8 cellular contexts compared by ENCODE assay signal in genomic region chr12:122825773-122826724, GRCh38. TPM values are rescaled to one million over a fixed set of nuclear protein-coding genes. Genes with fewer than 3 reads are reported as not detected.
DNase-seq lines count a peak whose midpoint lies in the region; ATAC-seq, FAIRE-seq and TF ChIP-seq lines count a peak whose summit lies in the region.

No MANE protein-coding gene starts in this region.

- no peak overlapping the region for H3K27ac Mint-ChIP-seq in activated T-cell treated with anti-CD3 and anti-CD28 coated beads, Interleukin-2, amount 50 U/mL, for 72 hours
- H3K27ac Mint-ChIP-seq in activated T-helper 17 cell treated with anti-CD3 and anti-CD28 coated beads, Interleukin-2, amount 50 U/mL, for 72 hours: no peak overlapping the region
- peak overlapping the region; percentile 46 for H3K27ac Mint-ChIP-seq in type B pancreatic cell

- TF ChIP-seq CTCF in HepG2 (CRISPR knock-in tag; IDR thresholded peaks at IDR 0.05) (no peak), type B pancreatic cell (conservative IDR thresholded peaks at IDR 0.05) (no peak)

- no peak for TF ChIP-seq RAD21 in HepG2 (CRISPR knock-in tag; IDR thresholded peaks at IDR 0.05)

- H3K4me3 Mint-ChIP-seq in activated T-cell treated with anti-CD3 and anti-CD28 coated beads, Interleukin-2, amount 50 U/mL, for 72 hours: peak overlapping the region; percentile 52 to 53
- H3K4me3 Mint-ChIP-seq in activated T-helper 17 cell treated with anti-CD3 and anti-CD28 coated beads, Interleukin-2, amount 50 U/mL, for 72 hours: peak overlapping the region; percentile 30
- peak overlapping the region; percentile 80 for H3K4me3 Mint-ChIP-seq in type B pancreatic cell

- no peak for TF ChIP-seq POLR2A in HepG2 (IDR thresholded peaks at IDR 0.05; ENCODE audit: insufficient read depth in 1 of 2, low read depth in 2 of 2, low read length in 2 of 2)

- no peak overlapping the region for H2AFZ ChIP-seq in HepG2 (ENCODE audit: low read length)

- H3K27me3 Mint-ChIP-seq in activated T-cell treated with anti-CD3 and anti-CD28 coated beads, Interleukin-2, amount 50 U/mL, for 72 hours (ENCODE audit: low read depth): no peaks in the 10 kb centered on the region
- no peaks in the 10 kb centered on the region for H3K27me3 Mint-ChIP-seq in activated T-helper 17 cell treated with anti-CD3 and anti-CD28 coated beads, Interleukin-2, amount 50 U/mL, for 72 hours
- no peaks in the 10 kb centered on the region for H3K27me3 Mint-ChIP-seq in type B pancreatic cell

- CTCF ChIA-PET in HepG2 (lab: Yijun Ruan, JAX; ENCODE audit: low intra/inter-chr PET ratio, low total read pairs): no interaction called here

- H3K79me2 ChIP-seq in HepG2 (ENCODE audit: insufficient read depth, low read length): no peaks in the 10 kb centered on the region

- peak overlapping the region; percentile 64 for H3K4me2 ChIP-seq in HepG2 (ENCODE audit: low read depth, low read length)

- H3K4me1 Mint-ChIP-seq in activated T-cell treated with anti-CD3 and anti-CD28 coated beads, Interleukin-2, amount 50 U/mL, for 72 hours (ENCODE audit: low read depth): no peaks in the 10 kb centered on the region
- H3K4me1 Mint-ChIP-seq in activated T-helper 17 cell treated with anti-CD3 and anti-CD28 coated beads, Interleukin-2, amount 50 U/mL, for 72 hours: peaks cover 5% of the 10 kb centered on the region
- peaks cover 13% of the 10 kb centered on the region for H3K4me1 Mint-ChIP-seq in type B pancreatic cell (ENCODE audit: unreplicated experiment)

- H3K9ac ChIP-seq in HepG2 (ENCODE audit: insufficient read depth, low read depth, low read length): peak overlapping the region; percentile 19; the same call in 1 of the 2 replicates

- H3K27ac ChIP-seq in HepG2 (ENCODE audit: extremely low read length, insufficient read depth, low read length): no peak overlapping the region

- no peaks in the 10 kb centered on the region for H3K9me3 Mint-ChIP-seq in activated T-cell treated with anti-CD3 and anti-CD28 coated beads, Interleukin-2, amount 50 U/mL, for 72 hours
- H3K9me3 Mint-ChIP-seq in activated T-helper 17 cell treated with anti-CD3 and anti-CD28 coated beads, Interleukin-2, amount 50 U/mL, for 72 hours: no peaks in the 10 kb centered on the region
- no peaks in the 10 kb centered on the region for H3K9me3 Mint-ChIP-seq in type B pancreatic cell

- peaks cover 0 to 4% of the 10 kb centered on the region in 2 experiments; a peak in 1 of 5 replicates for H3K27me3 ChIP-seq in HepG2 (ENCODE audit: control insufficient read depth in 1 of 2, insufficient read depth in 2 of 2, low read length in 2 of 2)

- peak overlapping the region; percentile 54 to 64 (median 59) for H3K4me3 ChIP-seq in HepG2 (replicated peaks in 1 of 3; ENCODE audit: insufficient read depth in 1 of 3, low read depth in 2 of 3, low read length in 3 of 3)

- H3K36me3 Mint-ChIP-seq in activated T-cell treated with anti-CD3 and anti-CD28 coated beads, Interleukin-2, amount 50 U/mL, for 72 hours (ENCODE audit: insufficient read depth in 2 of 2): no peaks in the 10 kb centered on the region
- no peaks in the 10 kb centered on the region for H3K36me3 Mint-ChIP-seq in activated T-helper 17 cell treated with anti-CD3 and anti-CD28 coated beads, Interleukin-2, amount 50 U/mL, for 72 hours (ENCODE audit: low read depth)
- no peaks in the 10 kb centered on the region for H3K36me3 Mint-ChIP-seq in type B pancreatic cell

- intact Hi-C loops in HepG2 (cut with micrococcal nuclease; ENCODE audit: unreplicated experiment): no loop called here

- no peak for DNase-seq in activated T-cell treated with anti-CD3 and anti-CD28 coated beads, Interleukin-2, amount 50 U/mL, for 72 hours
- DNase-seq in activated T-cell treated with anti-CD3 and anti-CD28 coated beads, Interleukin-2, amount 50 U/mL, for 48 hours: no peak
- DNase-seq in HepG2 (ENCODE audit: low spot score) (no peak), type B pancreatic cell (ENCODE audit: extremely low spot score, unreplicated experiment) (no peak), retina (no peak), NCI-H1092 (lab: John Stamatoyannopoulos, UW) (no peak)

- no peak for ATAC-seq in activated T-cell treated with anti-CD3 and anti-CD28 coated beads, Interleukin-2, amount 50 U/mL, for 72 hours (replicated peaks in 1 of 2)
- ATAC-seq in activated T-helper 17 cell treated with anti-CD3 and anti-CD28 coated beads, Interleukin-2, amount 50 U/mL, for 72 hours (replicated peaks): no peak
- ATAC-seq in HepG2 (peak; percentile 63), GM21723 (IDR thresholded peaks at IDR 0.05; ENCODE audit: unreplicated experiment) (no peak)

- no peak for FAIRE-seq in HepG2 (lab: Jason Lieb, UNC)

- in situ Hi-C loops in HepG2 (cut with HindIII; ENCODE audit: extremely low pct_ligation_motif_present, low pct_unique_long_range_greater_than_20kb): no loop called here

- POLR2A ChIA-PET in HepG2 (lab: Yijun Ruan, JAX): interaction anchor here (1.1 to 1.7 kb wide), 2 partner anchors 10 to 16 kb away, joined by 4 to 5 read pairs; partner anchors contain the start of gene HIP1R

- WGBS in HepG2 (ENCODE audit: low lambda C conversion rate): 2% methylated on average over 22 of the region's 22 CpGs

- H3K36me3 ChIP-seq in HepG2 (replicated peaks in 1 of 2; ENCODE audit: control insufficient read depth in 1 of 2, insufficient read depth in 2 of 2, low read length in 2 of 2): no peaks in the 10 kb centered on the region

- no peaks in the 10 kb centered on the region for H4K20me1 ChIP-seq in HepG2 (ENCODE audit: insufficient read depth, low read length)

- peaks cover 35% of the 10 kb centered on the region for H3K4me1 ChIP-seq in HepG2 (ENCODE audit: insufficient read depth, low read length)

- TF ChIP-seq EP300 in HepG2 (IDR thresholded peaks at IDR 0.05; ENCODE audit: low read depth in 2 of 2, low read length in 2 of 2) (no peak), HepG2 (CRISPR knock-in tag; IDR thresholded peaks at IDR 0.05; ENCODE audit: borderline replicate concordance) (no peak)

- no TSS peak for BruUV-seq in HepG2 (replicated peaks; lab: Mats Ljungman, UMichigan)

- no peaks in the 10 kb centered on the region for H3K9me3 ChIP-seq in HepG2 (ENCODE audit: low read length)

RNA-seq across cellular contexts. Expression of gene HIP1R, which starts 9.2 kb away (rescaled TPM):
- total RNA-seq in activated T-cell treated with anti-CD3 and anti-CD28 coated beads, Interleukin-2, amount 50 U/mL, for 72 hours: 10 to 100 TPM; 20.0 to 28.1 TPM
- 10 to 100 TPM; 14.7 to 23.3 TPM for total RNA-seq in activated T-helper 17 cell treated with anti-CD3 and anti-CD28 coated beads, Interleukin-2, amount 50 U/mL, for 72 hours
- 8.2 and 18.4 TPM in 2 replicates for total RNA-seq in HepG2 (2016; rRNA removed; fragmentation: Illumina TruSeq; extraction: Trizol)
- total RNA-seq in HepG2 (2016; cell fraction: cytosol; rRNA removed; fragmentation: Illumina TruSeq; extraction: Trizol; ENCODE audit: low read depth): 2.2 and 2.5 TPM in 2 replicates
- 6.5 and 17.6 TPM in 2 replicates for total RNA-seq in HepG2 (2016; cell fraction: insoluble cytoplasmic fraction; rRNA removed; fragmentation: Illumina TruSeq; extraction: Trizol)
- total RNA-seq in HepG2 (2016; cell fraction: membrane; rRNA removed; fragmentation: Illumina TruSeq; extraction: Trizol): 4.3 and 5.1 TPM in 2 replicates
- 19.5 and 20.1 TPM in 2 replicates for total RNA-seq in HepG2 (2016; cell fraction: nucleus; rRNA removed; fragmentation: Illumina TruSeq; extraction: Trizol)
- 25.5 and 36.0 TPM in 2 replicates for polyA plus RNA-seq in HepG2 (2011; rRNA removed)
- 5.2 and 9.3 TPM in 2 replicates for polyA plus RNA-seq in HepG2 (2011; cell fraction: cytosol; rRNA removed)
- 174 and 222 TPM in 2 replicates for polyA plus RNA-seq in HepG2 (2011; cell fraction: nucleus; rRNA removed)
- polyA plus RNA-seq in HepG2 (2012): 10.1 and 13.1 TPM in 2 replicates
- 0.78 and 1.1 TPM in 2 replicates for polyA plus RNA-seq in HepG2 (2016; cell fraction: cytosol; fragmentation: Illumina TruSeq; extraction: Trizol; ENCODE audit: low read depth)
- 6.1 and 6.5 TPM in 2 replicates for polyA plus RNA-seq in HepG2 (2016; cell fraction: insoluble cytoplasmic fraction; fragmentation: Illumina TruSeq; extraction: Trizol; ENCODE audit: low read depth)
- 2.0 and 2.2 TPM in 2 replicates for polyA plus RNA-seq in HepG2 (2016; cell fraction: membrane; fragmentation: Illumina TruSeq; extraction: Trizol; ENCODE audit: low read depth)
- 42.8 and 47.4 TPM in 2 replicates for polyA plus RNA-seq in HepG2 (2016; cell fraction: nucleus; fragmentation: Illumina TruSeq; extraction: Trizol; ENCODE audit: insufficient read depth, low read depth)
- 51.3 and 57.2 TPM in 2 replicates for polyA minus RNA-seq in HepG2 (2011; rRNA and poly(A)+ RNA removed; ENCODE audit: low replicate concordance)
- polyA minus RNA-seq in HepG2 (2011; cell fraction: cytosol; rRNA and poly(A)+ RNA removed): 5.3 and 6.5 TPM in 2 replicates
- 28.3 and 30.6 TPM in 2 replicates for polyA minus RNA-seq in HepG2 (2011; cell fraction: nucleus; rRNA and poly(A)+ RNA removed)
- 40.5 and 45.5 TPM in 2 replicates for total RNA-seq in type B pancreatic cell (ENCODE audit: low replicate concordance)

RNA-seq across cellular contexts. Expression of gene CCDC62, which starts 51.7 kb away (rescaled TPM):
- 1 to 10 TPM in 1 of 2 donors, under 1 TPM in 1; 0.82 to 1.5 TPM for total RNA-seq in activated T-cell treated with anti-CD3 and anti-CD28 coated beads, Interleukin-2, amount 50 U/mL, for 72 hours
- total RNA-seq in activated T-helper 17 cell treated with anti-CD3 and anti-CD28 coated beads, Interleukin-2, amount 50 U/mL, for 72 hours: 1 to 10 TPM; 1.0 to 3.8 TPM
- 0.07 TPM in 2 replicates for total RNA-seq in HepG2 (2016; rRNA removed; fragmentation: Illumina TruSeq; extraction: Trizol)
- total RNA-seq in HepG2 (2016; cell fraction: cytosol; rRNA removed; fragmentation: Illumina TruSeq; extraction: Trizol; ENCODE audit: low read depth): 0.40 and 0.79 TPM in 2 replicates
- 0.07 and 0.13 TPM in 2 replicates for total RNA-seq in HepG2 (2016; cell fraction: insoluble cytoplasmic fraction; rRNA removed; fragmentation: Illumina TruSeq; extraction: Trizol)
- total RNA-seq in HepG2 (2016; cell fraction: membrane; rRNA removed; fragmentation: Illumina TruSeq; extraction: Trizol): 0.14 and 0.31 TPM in 2 replicates
- not detected in 2 replicates for total RNA-seq in HepG2 (2016; cell fraction: nucleus; rRNA removed; fragmentation: Illumina TruSeq; extraction: Trizol)
- 0.04 and 0.10 TPM in 2 replicates for polyA plus RNA-seq in HepG2 (2011; rRNA removed)
- 0.01 TPM in 1 of 2 replicates, not detected in the other for polyA plus RNA-seq in HepG2 (2011; cell fraction: cytosol; rRNA removed)
- 0.10 and 0.12 TPM in 2 replicates for polyA plus RNA-seq in HepG2 (2011; cell fraction: nucleus; rRNA removed)
- polyA plus RNA-seq in HepG2 (2012): 0.12 TPM in 1 of 2 replicates, not detected in the other
- not detected in 2 replicates for polyA plus RNA-seq in HepG2 (2016; cell fraction: cytosol; fragmentation: Illumina TruSeq; extraction: Trizol; ENCODE audit: low read depth)
- not detected in 2 replicates for polyA plus RNA-seq in HepG2 (2016; cell fraction: insoluble cytoplasmic fraction; fragmentation: Illumina TruSeq; extraction: Trizol; ENCODE audit: low read depth)
- polyA plus RNA-seq in HepG2 (2016; cell fraction: membrane; fragmentation: Illumina TruSeq; extraction: Trizol; ENCODE audit: low read depth): 0.06 TPM in 1 of 2 replicates, not detected in the other
- not detected in 2 replicates for polyA plus RNA-seq in HepG2 (2016; cell fraction: nucleus; fragmentation: Illumina TruSeq; extraction: Trizol; ENCODE audit: insufficient read depth, low read depth)
- 0.18 and 0.89 TPM in 2 replicates for polyA minus RNA-seq in HepG2 (2011; rRNA and poly(A)+ RNA removed; ENCODE audit: low replicate concordance)
- not detected in 2 replicates for polyA minus RNA-seq in HepG2 (2011; cell fraction: cytosol; rRNA and poly(A)+ RNA removed)
- polyA minus RNA-seq in HepG2 (2011; cell fraction: nucleus; rRNA and poly(A)+ RNA removed): 0.25 and 0.39 TPM in 2 replicates
- 0.57 and 1.0 TPM in 2 replicates for total RNA-seq in type B pancreatic cell (ENCODE audit: low replicate concordance)

Comparison
In these comparisons a context has a peak if more than half of its experiments do, and no peak if none do; other contexts are left out.
1. H3K4me3 Mint-ChIP-seq: peak in every context shown above with its lines; median percentile 80 in type B pancreatic cell; 52 in activated T-cell treated with anti-CD3 and anti-CD28 coated beads, Interleukin-2, amount 50 U/mL, for 72 hours; 30 in activated T-helper 17 cell treated with anti-CD3 and anti-CD28 coated beads, Interleukin-2, amount 50 U/mL, for 72 hours.